Comparison of ENCODE assay signal across 29 cellular contexts in the genomic region with DNA sequence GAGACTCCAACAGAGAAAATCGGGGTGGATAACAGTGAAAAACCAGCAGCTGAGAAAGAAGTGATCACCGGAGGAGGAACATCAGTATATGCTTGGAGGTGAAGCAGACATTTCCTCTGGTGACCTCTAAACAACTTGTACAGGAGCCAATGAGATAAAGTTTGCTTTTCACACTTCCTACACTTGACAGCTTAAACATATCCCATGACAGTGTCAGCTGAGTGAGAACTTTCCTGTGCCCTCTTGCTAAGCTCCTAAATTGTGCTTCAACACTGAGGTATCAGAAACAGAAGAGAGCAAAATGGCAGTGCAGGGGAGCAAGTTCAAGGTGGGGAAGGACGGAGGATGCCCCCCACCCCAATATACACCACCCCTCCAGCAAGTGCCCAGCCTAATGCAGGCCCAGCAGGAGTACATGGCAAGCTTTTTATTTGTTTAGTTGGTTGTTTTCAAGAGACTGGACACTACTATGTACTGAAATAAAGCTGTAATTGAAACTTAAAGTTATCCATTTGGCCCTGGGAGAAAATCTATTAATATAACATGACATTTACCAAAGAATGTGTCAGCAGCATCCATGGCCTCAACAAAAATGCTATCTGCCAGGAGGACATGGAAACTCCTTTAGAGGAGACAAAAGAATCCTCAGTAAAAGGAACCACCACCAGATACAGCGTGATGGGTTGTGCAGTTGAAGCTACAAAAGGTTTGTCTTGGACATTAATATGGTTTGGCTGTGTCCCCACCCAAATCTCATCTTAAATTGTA.
"Had no signal": no experiment of that assay in that cellular context is flagged by ENCODE, and none has a peak within 500 bp of the region (broad histone marks: within the 10 kb centered on the region; RNA-seq: fewer than 3 reads in every experiment).

No MANE protein-coding gene starts in this region.

- H2AFZ ChIP-seq: PC-9 had no signal

- H3K27ac ChIP-seq: PC-9, RWPE1, SJSA1 had no signal

- DNase-seq: activated CD4-positive, alpha-beta memory T cell treated with anti-CD3 and anti-CD28 coated beads for 36 hours; activated CD4-positive, alpha-beta T cell treated with anti-CD3 and anti-CD28 coated beads for 36 hours; activated CD4-positive, alpha-beta T cell treated with anti-CD3 and anti-CD28 coated beads, Interleukin-2, amount 10 ng/mL, durations not matched to agents 7 days and 5 days; activated CD8-positive, alpha-beta memory T cell treated with anti-CD3 and anti-CD28 coated beads, Interleukin-2, amount 50 U/mL, for 4 hours; activated gamma-delta T cell treated with Interleukin-2 at 50 U/mL for 16 hours; activated naive CD4-positive, alpha-beta T cell treated with anti-CD3 and anti-CD28 coated beads for 36 hours; activated naive CD8-positive, alpha-beta T cell treated with anti-CD3 and anti-CD28 coated beads, Interleukin-2, amount 50 U/mL, for 24 hours; activated T-cell treated with anti-CD3 and anti-CD28 coated beads for 4 hours; activated T-cell treated with anti-CD3 and anti-CD28 coated beads, Interleukin-2, amount 50 U/mL, for 4 hours; anterior cingulate cortex; KG1; MM.1S; MV-4-11; NCI-H1092; NCI-H1436 treated with DMSO at 0.1 percent for 48 hours; NCI-H1694 treated with DMSO at 0.1 percent for 48 hours; NCI-H2029; NCI-H2107; NCI-H2171; NCI-H510A; NCI-H526; NCI-H748 treated with DMSO at 0.1 percent for 48 hours; NK-92 treated with Interleukin-12 subunit alpha and Interleukin-12 subunit beta, amount 100 ng/mL, for 24 hours; PC-9; SHP77; SK-N-SH had no signal

- H3K4me1 ChIP-seq: SJSA1 had no signal

- H3K4me2 ChIP-seq: PC-9, SK-N-SH had no signal

- H3K9ac ChIP-seq: SK-N-SH had no signal

- H3K36me3 ChIP-seq: SJSA1 had no signal

- H3K27me3 ChIP-seq: SJSA1 had no signal

- ATAC-seq: activated CD4-positive, alpha-beta T cell treated with anti-CD3 and anti-CD28 coated beads for 36 hours; activated CD4-positive, CD25-positive, alpha-beta regulatory T cell treated with anti-CD3 and anti-CD28 coated beads, Interleukin-2, amount 50 U/mL, for 24 hours; activated naive CD8-positive, alpha-beta T cell treated with anti-CD3 and anti-CD28 coated beads, Interleukin-2, amount 50 U/mL, for 24 hours; activated T-cell treated with anti-CD3 and anti-CD28 coated beads, Interleukin-2, amount 50 U/mL, for 4 hours had no signal

- H3K4me3 ChIP-seq: PC-9, SJSA1 had no signal

- H3K9me3 ChIP-seq: SK-N-SH had no signal
